1 cellular context compared by ENCODE assay signal in the genomic region with DNA sequence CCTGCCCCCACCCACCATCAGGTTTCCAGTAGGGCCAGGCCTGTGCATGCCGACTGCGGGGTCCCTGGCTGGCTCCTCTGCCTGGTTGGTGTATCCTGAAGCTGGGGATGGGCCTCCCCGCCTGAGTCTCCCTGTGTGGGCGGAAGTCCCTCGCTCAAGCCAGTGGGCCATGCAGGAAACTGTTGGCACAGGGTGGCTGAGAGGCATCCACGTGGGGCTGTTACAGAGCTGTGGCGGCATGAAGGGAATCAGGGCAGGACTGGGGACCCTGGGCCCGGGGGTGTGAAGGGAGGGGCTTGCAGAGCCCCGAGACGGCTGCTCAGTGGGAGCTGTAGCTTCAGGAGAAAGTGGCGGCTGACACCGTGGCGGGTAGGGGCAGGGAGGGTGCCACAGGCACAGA.
TF ChIP-seq lines count a peak whose summit lies in the region.

No MANE protein-coding gene starts in this region.

TF ChIP-seq in SK-N-SH treated with all-trans-retinoic acid at 6 μM for 48 hours, 23 proteins besides CTCF, POLR2A, EP300 and RAD21 (continued from another document):
- TF ChIP-seq OSR1 (CRISPR knock-in tag; IDR thresholded peaks at IDR 0.05) (no peak), TCF4 (CRISPR knock-in tag; IDR thresholded peaks at IDR 0.05; ENCODE audit: borderline replicate concordance) (no peak), ARNTL (CRISPR knock-in tag; IDR thresholded peaks at IDR 0.05; ENCODE audit: borderline replicate concordance, low read depth) (no peak), ZC3H10 (CRISPR knock-in tag; IDR thresholded peaks at IDR 0.05) (no peak), GLIS3 (CRISPR knock-in tag; IDR thresholded peaks at IDR 0.05) (no peak), BACH2 (CRISPR knock-in tag; IDR thresholded peaks at IDR 0.05; ENCODE audit: borderline replicate concordance) (no peak), RARB (CRISPR knock-in tag; IDR thresholded peaks at IDR 0.05) (no peak), CSDC2 (CRISPR knock-in tag; IDR thresholded peaks at IDR 0.05) (no peak), SNAI2 (CRISPR knock-in tag; IDR thresholded peaks at IDR 0.05) (no peak), ZNF70 (CRISPR knock-in tag; IDR thresholded peaks at IDR 0.05) (no peak), PPARA (CRISPR knock-in tag; IDR thresholded peaks at IDR 0.05; ENCODE audit: borderline replicate concordance) (no peak)
